Comparison of ENCODE assay signal across 21 cellular contexts in genomic region chr15:71274448-71274798, GRCh38.
DNase-seq lines count a peak whose midpoint lies in the region; ATAC-seq and TF ChIP-seq lines count a peak whose summit lies in the region.
"Had no signal": no experiment of that assay in that cellular context is flagged by ENCODE, and none has a peak within 500 bp of the region (broad histone marks: within the 10 kb centered on the region; RNA-seq: fewer than 3 reads in every experiment).

No MANE protein-coding gene starts in this region.

- in situ Hi-C loops in GM23248 (cut with MboI), result no loop called here

- H3K14ac ChIP-seq in trophoblast cell (ENCODE audit: low read length), result no peak overlapping the region

- H3K9me2 ChIP-seq in GM23248 (ENCODE audit: insufficient read depth), result no peaks in the 10 kb centered on the region

- H3K4me3 ChIP-seq in GM23248 (no peak overlapping the region), SJCRH30 (no peak overlapping the region), fibroblast of lung (replicated peaks in 1 of 4; ENCODE audit: control extremely low read depth in 1 of 4, insufficient read depth in 1 of 4, low read depth in 3 of 4, low read length in 4 of 4) (no peak overlapping the region), trophoblast cell (ENCODE audit: low read depth, low read length) (no peak overlapping the region)
- H3K4me3 ChIP-seq: dorsolateral prefrontal cortex, spleen had no signal

- no peak for ATAC-seq in HG03025 (IDR thresholded peaks at IDR 0.05; ENCODE audit: low FRiP score, unreplicated experiment)
- no peak for ATAC-seq in HG02588 (IDR thresholded peaks at IDR 0.05; ENCODE audit: unreplicated experiment)
- ATAC-seq: natural killer cell treated with Interleukin-12 subunit alpha and Interleukin-12 subunit beta and Interleukin-15 and Interleukin-18, amount 100 ng/mL, for 72 hours; T-helper 17 cell had no signal

- no peak overlapping the region for H2BK120ac ChIP-seq in trophoblast cell (ENCODE audit: insufficient read depth, low read length, poor library complexity)

- H3K36me3 ChIP-seq in GM23248 (ENCODE audit: low read depth), result no peaks in the 10 kb centered on the region
- no peaks in the 10 kb centered on the region for H3K36me3 ChIP-seq in SJCRH30
- no peaks in the 10 kb centered on the region for H3K36me3 ChIP-seq in fibroblast of lung (ENCODE audit: control insufficient read depth, insufficient read depth, low read length)
- no peaks in the 10 kb centered on the region for H3K36me3 ChIP-seq in trophoblast cell (ENCODE audit: control insufficient read depth in 1 of 2, insufficient read depth in 2 of 2, low read length in 2 of 2)
- H3K36me3 ChIP-seq: spleen had no signal

- no peak overlapping the region for H3K23ac ChIP-seq in trophoblast cell (ENCODE audit: low read length)

- H3K79me1 ChIP-seq in trophoblast cell (ENCODE audit: low read length), result peaks cover 3% of the 10 kb centered on the region

- H3K4me2 ChIP-seq in GM23248 (ENCODE audit: unreplicated experiment), result no peak overlapping the region
- H3K4me2 ChIP-seq in fibroblast of lung (ENCODE audit: extremely low read depth, insufficient read depth, low read length), result no peak overlapping the region
- no peak overlapping the region for H3K4me2 ChIP-seq in trophoblast cell (ENCODE audit: low read length)

- H2AFZ ChIP-seq in GM23248 (no peak overlapping the region), fibroblast of lung (ENCODE audit: low read length) (no peak overlapping the region), trophoblast cell (ENCODE audit: insufficient read depth, low read length, poor library complexity) (no peak overlapping the region)
- H2AFZ ChIP-seq: parathyroid adenoma had no signal

- no peak overlapping the region for H4K8ac ChIP-seq in trophoblast cell (ENCODE audit: low read depth, low read length)

- H4K20me1 ChIP-seq in GM23248 (ENCODE audit: insufficient read depth) (no peaks in the 10 kb centered on the region), fibroblast of lung (ENCODE audit: control insufficient read depth, extremely low read depth, insufficient read depth, low read length) (no peaks in the 10 kb centered on the region)

- H3K27ac ChIP-seq in GM23248 (peak overlapping the region; percentile 61), SJCRH30 (peak overlapping the region; percentile 95), fibroblast of lung (ENCODE audit: insufficient read depth, low read length) (peak overlapping the region; percentile 46), trophoblast cell (ENCODE audit: low read depth, low read length) (no peak overlapping the region)
- H3K27ac ChIP-seq: parathyroid adenoma, spleen had no signal

- 0 out of 2 replicates have a peak, but pooled peaks cover 5% of the 10 kb centered on the region for H3K79me2 ChIP-seq in GM23248 (ENCODE audit: insufficient read depth)
- H3K79me2 ChIP-seq in fibroblast of lung (ENCODE audit: control insufficient read depth, insufficient read depth, low read length), result no peaks in the 10 kb centered on the region
- no peaks in the 10 kb centered on the region for H3K79me2 ChIP-seq in trophoblast cell (ENCODE audit: control insufficient read depth, insufficient read depth, low read length, poor library complexity)
- H3K79me2 ChIP-seq: parathyroid adenoma had no signal

- no peak overlapping the region for H4K12ac ChIP-seq in trophoblast cell (ENCODE audit: low read depth, low read length)

- H3K4me1 ChIP-seq in GM23248 (ENCODE audit: insufficient read depth), result peaks cover 56% of the 10 kb centered on the region
- H3K4me1 ChIP-seq in SJCRH30, result peaks cover 39% of the 10 kb centered on the region
- peaks cover 19% of the 10 kb centered on the region for H3K4me1 ChIP-seq in fibroblast of lung (ENCODE audit: control insufficient read depth, extremely low read depth, insufficient read depth, low read length)
- H3K4me1 ChIP-seq in trophoblast cell (ENCODE audit: control insufficient read depth in 1 of 2, insufficient read depth in 2 of 2, low read length in 2 of 2), result peaks cover 2 to 14% of the 10 kb centered on the region in 2 experiments
- H3K4me1 ChIP-seq: parathyroid adenoma had no signal

- no peak overlapping the region for H2AK5ac ChIP-seq in trophoblast cell (ENCODE audit: low read length)

- H3K9me3 ChIP-seq in GM23248 (ENCODE audit: low read depth), result no peaks in the 10 kb centered on the region
- no peaks in the 10 kb centered on the region for H3K9me3 ChIP-seq in SJCRH30 (replicated peaks)
- H3K9me3 ChIP-seq in fibroblast of lung (ENCODE audit: control insufficient read depth, insufficient read depth, low read depth, low read length), result no peaks in the 10 kb centered on the region
- no peaks in the 10 kb centered on the region for H3K9me3 ChIP-seq in trophoblast cell (ENCODE audit: insufficient read depth, low read depth, low read length)

- no peak overlapping the region for H3K18ac ChIP-seq in trophoblast cell (ENCODE audit: low read length)

- WGBS in GM23248 (ENCODE audit: low coverage in 1 of 2, low lambda C conversion rate in 2 of 2, missing lambda C conversion rate in 2 of 2), 2 experiments, result 94 to 100% methylated on average over 1 of the region's 1 CpG
- WGBS in trophoblast cell (ENCODE audit: extremely low coverage, insufficient coverage, insufficient read length), result no CpG with 5 or more reads among the region's 1 CpG

- H3K9ac ChIP-seq in GM23248, result 0 out of 2 replicates have a peak overlapping the region, but pooled peaks have one; percentile 13
- H3K9ac ChIP-seq in fibroblast of lung (ENCODE audit: insufficient read depth, low read length), result no peak overlapping the region
- H3K9ac ChIP-seq in trophoblast cell (ENCODE audit: low read length), result no peak overlapping the region
- H3K9ac ChIP-seq: parathyroid adenoma had no signal

- peak overlapping the region; percentile 2 for H2BK5ac ChIP-seq in trophoblast cell (ENCODE audit: low read depth, low read length, poor library complexity)

- TF ChIP-seq CTCF in fibroblast of lung (conservative IDR thresholded peaks at IDR 0.05 in 1 of 2, IDR thresholded peaks at IDR 0.05 in 1 of 2; ENCODE audit: low read depth in 1 of 2, low read length in 2 of 2), result no peak

- H3F3A ChIP-seq in GM23248 (ENCODE audit: insufficient read depth), result peaks cover 60% of the 10 kb centered on the region

- H4K91ac ChIP-seq in trophoblast cell (ENCODE audit: low read depth, low read length), result no peak overlapping the region

- H3K27me3 ChIP-seq in GM23248 (replicated peaks; ENCODE audit: insufficient read depth) (no peaks in the 10 kb centered on the region), SJCRH30 (no peaks in the 10 kb centered on the region), fibroblast of lung (ENCODE audit: control insufficient read depth, insufficient read depth, low read length) (no peaks in the 10 kb centered on the region), trophoblast cell (ENCODE audit: insufficient read depth, low read length) (peaks cover 2% of the 10 kb centered on the region)
- H3K27me3 ChIP-seq: dorsolateral prefrontal cortex, spleen had no signal

- no peak overlapping the region for H3K4ac ChIP-seq in trophoblast cell (ENCODE audit: low read depth, low read length)

- DNase-seq in GM23248 (no peak), SJCRH30 (no peak), fibroblast of lung (ENCODE audit: low read depth in 2 of 2) (no peak), trophoblast cell (no peak), 8988T (no peak), Kasumi-1 (lab: John Stamatoyannopoulos, UW) (no peak)
- DNase-seq: activated CD8-positive, alpha-beta memory T cell treated with anti-CD3 and anti-CD28 coated beads for 24 hours; activated effector memory CD4-positive, alpha-beta T cell treated with Interleukin-2 at 50 U/mL for 16 hours; anterior cingulate cortex; dorsolateral prefrontal cortex; left ventricle myocardium superior; NCI-H1048; NCI-H187; NCI-H526 treated with DMSO at 0.1 percent for 48 hours; spleen; substantia nigra; T-helper 17 cell had no signal

- peak overlapping the region; percentile 15 for H2BK12ac ChIP-seq in trophoblast cell (ENCODE audit: low read length)
